ENCODE assay signal across 1 cellular context in the genomic region with DNA sequence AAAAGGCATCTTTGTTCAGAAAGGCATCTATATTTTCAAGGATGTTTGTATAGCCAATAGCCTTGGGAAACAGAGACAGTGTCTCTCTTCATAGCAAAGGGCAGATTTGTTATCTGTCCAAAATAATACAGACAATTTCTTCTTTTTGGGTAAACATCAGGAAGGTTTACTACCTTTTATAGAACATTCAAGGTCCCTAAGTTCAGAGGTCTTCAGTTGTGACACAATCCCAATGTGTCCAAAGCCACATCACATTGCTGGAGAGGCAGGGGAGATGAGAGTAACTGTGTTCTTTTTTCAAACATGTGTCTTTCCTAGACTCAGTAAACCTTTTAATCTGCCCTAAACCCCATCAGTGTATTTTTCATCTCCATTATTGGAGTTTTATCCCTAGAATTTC.
TF ChIP-seq lines count a peak whose summit lies in the region.

No MANE protein-coding gene starts in this region.

TF ChIP-seq in HepG2, 621 proteins besides CTCF, POLR2A, EP300 and RAD21 (continued from another document and continues in another):
- TF ChIP-seq ONECUT2 (CRISPR knock-in tag; IDR thresholded peaks at IDR 0.05) (no peak), DZIP1 (CRISPR knock-in tag; IDR thresholded peaks at IDR 0.05) (no peak), ZNF432 (CRISPR knock-in tag; IDR thresholded peaks at IDR 0.05; ENCODE audit: borderline replicate concordance) (no peak), HOXA7 (CRISPR knock-in tag; IDR thresholded peaks at IDR 0.05) (no peak), ZNF780A (CRISPR knock-in tag; IDR thresholded peaks at IDR 0.05) (no peak), ZNF549 (CRISPR knock-in tag; IDR thresholded peaks at IDR 0.05) (no peak), ZNF646 (CRISPR knock-in tag; IDR thresholded peaks at IDR 0.05) (no peak), JUN (CRISPR knock-in tag; IDR thresholded peaks at IDR 0.05) (no peak), GTF2F1 (IDR thresholded peaks at IDR 0.05; ENCODE audit: low read length) (no peak), ZNF850 (CRISPR knock-in tag; conservative IDR thresholded peaks at IDR 0.05) (no peak), SALL1 (CRISPR knock-in tag; IDR thresholded peaks at IDR 0.05) (peak; percentile 41; the same call in 1 of the 2 replicates), ZSCAN22 (CRISPR knock-in tag; IDR thresholded peaks at IDR 0.05) (no peak), SOX6 (IDR thresholded peaks at IDR 0.05) (no peak), SOX6 (CRISPR knock-in tag; IDR thresholded peaks at IDR 0.05) (peak; percentile 59), ZNF558 (CRISPR knock-in tag; IDR thresholded peaks at IDR 0.05; ENCODE audit: borderline replicate concordance) (no peak), KLF9 (CRISPR knock-in tag; IDR thresholded peaks at IDR 0.05; ENCODE audit: low read depth) (no peak), ZKSCAN1 (IDR thresholded peaks at IDR 0.05; ENCODE audit: low read length) (no peak), ZFP91 (CRISPR knock-in tag; IDR thresholded peaks at IDR 0.05; ENCODE audit: borderline replicate concordance) (no peak), ZNF335 (CRISPR knock-in tag; IDR thresholded peaks at IDR 0.05) (no peak), MED1 (CRISPR knock-in tag; IDR thresholded peaks at IDR 0.05) (0 out of 2 replicates have a peak, but pooled peaks have one; percentile 11), KMT2A (CRISPR knock-in tag; IDR thresholded peaks at IDR 0.05) (no peak), FOXA3 (CRISPR knock-in tag; IDR thresholded peaks at IDR 0.05) (peak; percentile 10; the same call in 1 of the 2 replicates), MED13 (CRISPR knock-in tag; IDR thresholded peaks at IDR 0.05) (no peak), NR2F2 (IDR thresholded peaks at IDR 0.05; ENCODE audit: borderline replicate concordance, low read depth) (peak; percentile 56), TP53 (CRISPR knock-in tag; conservative IDR thresholded peaks at IDR 0.05) (no peak), RBFOX2 (IDR thresholded peaks at IDR 0.05; ENCODE audit: low read depth, low read length) (no peak), CREB1 (IDR thresholded peaks at IDR 0.05) (no peak), CREB1 (CRISPR knock-in tag; IDR thresholded peaks at IDR 0.05) (no peak), GPBP1L1 (CRISPR knock-in tag; IDR thresholded peaks at IDR 0.05) (no peak), HDAC2 (CRISPR knock-in tag; IDR thresholded peaks at IDR 0.05) (peak; percentile 55), EED (CRISPR knock-in tag; IDR thresholded peaks at IDR 0.05) (no peak), ZNF674 (CRISPR knock-in tag; IDR thresholded peaks at IDR 0.05; ENCODE audit: low read depth) (no peak), FOXP4 (CRISPR knock-in tag; IDR thresholded peaks at IDR 0.05) (0 out of 2 replicates have a peak, but pooled peaks have one; percentile 22)
- TF ChIP-seq, protein P1, sequence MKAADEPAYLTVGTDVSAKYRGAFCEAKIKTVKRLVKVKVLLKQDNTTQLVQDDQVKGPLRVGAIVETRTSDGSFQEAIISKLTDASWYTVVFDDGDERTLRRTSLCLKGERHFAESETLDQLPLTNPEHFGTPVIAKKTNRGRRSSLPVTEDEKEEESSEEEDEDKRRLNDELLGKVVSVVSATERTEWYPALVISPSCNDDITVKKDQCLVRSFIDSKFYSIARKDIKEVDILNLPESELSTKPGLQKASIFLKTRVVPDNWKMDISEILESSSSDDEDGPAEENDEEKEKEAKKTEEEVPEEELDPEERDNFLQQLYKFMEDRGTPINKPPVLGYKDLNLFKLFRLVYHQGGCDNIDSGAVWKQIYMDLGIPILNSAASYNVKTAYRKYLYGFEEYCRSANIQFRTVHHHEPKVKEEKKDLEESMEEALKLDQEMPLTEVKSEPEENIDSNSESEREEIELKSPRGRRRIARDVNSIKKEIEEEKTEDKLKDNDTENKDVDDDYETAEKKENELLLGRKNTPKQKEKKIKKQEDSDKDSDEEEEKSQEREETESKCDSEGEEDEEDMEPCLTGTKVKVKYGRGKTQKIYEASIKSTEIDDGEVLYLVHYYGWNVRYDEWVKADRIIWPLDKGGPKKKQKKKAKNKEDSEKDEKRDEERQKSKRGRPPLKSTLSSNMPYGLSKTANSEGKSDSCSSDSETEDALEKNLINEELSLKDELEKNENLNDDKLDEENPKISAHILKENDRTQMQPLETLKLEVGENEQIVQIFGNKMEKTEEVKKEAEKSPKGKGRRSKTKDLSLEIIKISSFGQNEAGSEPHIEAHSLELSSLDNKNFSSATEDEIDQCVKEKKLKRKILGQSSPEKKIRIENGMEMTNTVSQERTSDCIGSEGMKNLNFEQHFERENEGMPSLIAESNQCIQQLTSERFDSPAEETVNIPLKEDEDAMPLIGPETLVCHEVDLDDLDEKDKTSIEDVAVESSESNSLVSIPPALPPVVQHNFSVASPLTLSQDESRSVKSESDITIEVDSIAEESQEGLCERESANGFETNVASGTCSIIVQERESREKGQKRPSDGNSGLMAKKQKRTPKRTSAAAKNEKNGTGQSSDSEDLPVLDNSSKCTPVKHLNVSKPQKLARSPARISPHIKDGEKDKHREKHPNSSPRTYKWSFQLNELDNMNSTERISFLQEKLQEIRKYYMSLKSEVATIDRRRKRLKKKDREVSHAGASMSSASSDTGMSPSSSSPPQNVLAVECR (CRISPR knock-in tag; IDR thresholded peaks at IDR 0.05; ENCODE audit: borderline replicate concordance): no peak
- TF ChIP-seq, protein P2, sequence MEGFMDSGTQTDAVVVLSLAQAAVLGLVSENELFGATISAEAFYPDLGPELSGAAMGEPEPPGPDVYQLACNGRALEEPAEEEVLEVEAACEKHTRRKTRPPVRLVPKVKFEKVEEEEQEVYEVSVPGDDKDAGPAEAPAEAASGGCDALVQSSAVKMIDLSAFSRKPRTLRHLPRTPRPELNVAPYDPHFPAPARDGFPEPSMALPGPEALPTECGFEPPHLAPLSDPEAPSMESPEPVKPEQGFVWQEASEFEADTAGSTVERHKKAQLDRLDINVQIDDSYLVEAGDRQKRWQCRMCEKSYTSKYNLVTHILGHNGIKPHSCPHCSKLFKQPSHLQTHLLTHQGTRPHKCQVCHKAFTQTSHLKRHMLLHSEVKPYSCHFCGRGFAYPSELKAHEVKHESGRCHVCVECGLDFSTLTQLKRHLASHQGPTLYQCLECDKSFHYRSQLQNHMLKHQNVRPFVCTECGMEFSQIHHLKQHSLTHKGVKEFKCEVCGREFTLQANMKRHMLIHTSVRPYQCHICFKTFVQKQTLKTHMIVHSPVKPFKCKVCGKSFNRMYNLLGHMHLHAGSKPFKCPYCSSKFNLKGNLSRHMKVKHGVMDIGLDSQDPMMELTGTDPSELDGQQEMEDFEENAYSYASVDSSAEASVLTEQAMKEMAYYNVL (CRISPR knock-in tag; IDR thresholded peaks at IDR 0.05; ENCODE audit: borderline replicate concordance): 0 out of 2 replicates have a peak, but pooled peaks have one; percentile 44
- TF ChIP-seq, protein P3, sequence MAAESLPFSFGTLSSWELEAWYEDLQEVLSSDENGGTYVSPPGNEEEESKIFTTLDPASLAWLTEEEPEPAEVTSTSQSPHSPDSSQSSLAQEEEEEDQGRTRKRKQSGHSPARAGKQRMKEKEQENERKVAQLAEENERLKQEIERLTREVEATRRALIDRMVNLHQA (CRISPR knock-in tag; IDR thresholded peaks at IDR 0.05): no peak
